ENCODE assay signal across 31 cellular contexts in genomic region chr18:79872852-79873444, GRCh38.
A peak's percentile ranks its signal among the peaks of the same experiment; 100 is the strongest.
DNase-seq lines count a peak whose midpoint lies in the region; ATAC-seq and TF ChIP-seq lines count a peak whose summit lies in the region.
"Had no signal": no experiment of that assay in that cellular context is flagged by ENCODE, and none has a peak within 500 bp of the region (broad histone marks: within the 10 kb centered on the region; RNA-seq: fewer than 3 reads in every experiment).

No MANE protein-coding gene starts in this region.

- H3K36me3 Mint-ChIP-seq in chondrocyte (ENCODE audit: low read depth): no peaks in the 10 kb centered on the region
- H3K36me3 Mint-ChIP-seq in neural progenitor cell: no peaks in the 10 kb centered on the region
- no peaks in the 10 kb centered on the region for H3K36me3 Mint-ChIP-seq in stimulated activated memory B cell treated with anti-CD40 and anti-IgM and Interleukin-4, amounts not matched to agents 10 μg/mL and 1 μg/mL and 100 μg/mL, for 72 hours
- H3K36me3 Mint-ChIP-seq: immature natural killer cell had no signal

- H2AFZ ChIP-seq in neural progenitor cell (replicated peaks): peak overlapping the region; percentile 20
- H2AFZ ChIP-seq: hepatocyte had no signal

- no peak overlapping the region for H3K27ac ChIP-seq in neural progenitor cell
- H3K27ac ChIP-seq: 22Rv1, hepatocyte had no signal

- H3K9ac ChIP-seq in neural progenitor cell: no peak overlapping the region

- H3K4me3 Mint-ChIP-seq in chondrocyte (ENCODE audit: unreplicated experiment): no peak overlapping the region
- no peak overlapping the region for H3K4me3 Mint-ChIP-seq in neural progenitor cell
- H3K4me3 Mint-ChIP-seq in stimulated activated memory B cell treated with anti-CD40 and anti-IgM and Interleukin-4, amounts not matched to agents 10 μg/mL and 1 μg/mL and 100 μg/mL, for 72 hours: no peak overlapping the region
- H3K4me3 Mint-ChIP-seq: activated CD8-positive, alpha-beta T cell treated with anti-CD3 and anti-CD28 coated beads, Interleukin-2, amount 10 ng/mL, durations not matched to agents 7 days and 5 days; activated T-cell treated with anti-CD3 and anti-CD28 coated beads, Interleukin-2, amount 50 U/mL, for 24 hours; central memory CD8-positive, alpha-beta T cell; immature natural killer cell; neural crest cell; T-helper 2 cell treated with Interferon-gamma antibody and Interleukin-4, amounts not matched to agents 5 μg/mL and 100 μg/mL, for 36 hours had no signal

- H3K79me2 ChIP-seq in neural progenitor cell (ENCODE audit: low read depth): no peaks in the 10 kb centered on the region
- H3K79me2 ChIP-seq: hepatocyte had no signal

- TF ChIP-seq CTCF in chondrocyte (IDR thresholded peaks at IDR 0.05) (no peak), neural progenitor cell (IDR thresholded peaks at IDR 0.05) (no peak)

- H3K9me3 Mint-ChIP-seq in chondrocyte (ENCODE audit: low read depth) (no peaks in the 10 kb centered on the region), neural progenitor cell (no peaks in the 10 kb centered on the region)
- H3K9me3 Mint-ChIP-seq in stimulated activated memory B cell treated with anti-CD40 and anti-IgM and Interleukin-4, amounts not matched to agents 10 μg/mL and 1 μg/mL and 100 μg/mL, for 72 hours: no peaks in the 10 kb centered on the region
- H3K9me3 Mint-ChIP-seq: activated T-cell treated with anti-CD3 and anti-CD28 coated beads, Interleukin-2, amount 50 U/mL, for 24 hours; central memory CD8-positive, alpha-beta T cell; immature natural killer cell; neural crest cell; T-helper 2 cell treated with Interferon-gamma antibody and Interleukin-4, amounts not matched to agents 5 μg/mL and 100 μg/mL, for 36 hours had no signal

- peaks cover 20% of the 10 kb centered on the region for H3K27me3 Mint-ChIP-seq in chondrocyte (ENCODE audit: low read depth)
- peaks cover 14% of the 10 kb centered on the region for H3K27me3 Mint-ChIP-seq in neural progenitor cell (ENCODE audit: insufficient read depth, low read depth)
- peaks cover 18% of the 10 kb centered on the region for H3K27me3 Mint-ChIP-seq in stimulated activated memory B cell treated with anti-CD40 and anti-IgM and Interleukin-4, amounts not matched to agents 10 μg/mL and 1 μg/mL and 100 μg/mL, for 72 hours
- H3K27me3 Mint-ChIP-seq: central memory CD8-positive, alpha-beta T cell had no signal

- peaks cover 14% of the 10 kb centered on the region for H3K4me1 ChIP-seq in neural progenitor cell

- no peaks in the 10 kb centered on the region for H3K27me3 ChIP-seq in neural progenitor cell
- H3K27me3 ChIP-seq: hepatocyte had no signal

- H3K4me1 Mint-ChIP-seq in chondrocyte (ENCODE audit: low read depth): no peaks in the 10 kb centered on the region
- peaks cover 12% of the 10 kb centered on the region for H3K4me1 Mint-ChIP-seq in neural progenitor cell
- H3K4me1 Mint-ChIP-seq in stimulated activated memory B cell treated with anti-CD40 and anti-IgM and Interleukin-4, amounts not matched to agents 10 μg/mL and 1 μg/mL and 100 μg/mL, for 72 hours: no peaks in the 10 kb centered on the region
- H3K4me1 Mint-ChIP-seq: central memory CD8-positive, alpha-beta T cell; immature natural killer cell; neural crest cell had no signal

- peaks cover 3% of the 10 kb centered on the region for H3F3A ChIP-seq in neural progenitor cell (ENCODE audit: low read depth)

- ATAC-seq in stimulated activated memory B cell treated with anti-CD40 and anti-IgM and Interleukin-4, amounts not matched to agents 10 μg/mL and 1 μg/mL and 100 μg/mL, for 72 hours: no peak
- no peak for ATAC-seq in GM21423 (IDR thresholded peaks at IDR 0.05; ENCODE audit: unreplicated experiment)
- ATAC-seq: activated CD8-positive, alpha-beta T cell treated with anti-CD3 and anti-CD28 coated beads, Interleukin-2, amount 10 ng/mL, durations not matched to agents 7 days and 5 days; HCT116; left colon; PC-3 had no signal

- DNase-seq in SIG-M5 treated with dmso at 0.1 percent for 504 hours (lab: John Stamatoyannopoulos, UW; ENCODE audit: unreplicated experiment): peak; percentile 3
- no peak for DNase-seq in SIG-M5 (lab: John Stamatoyannopoulos, UW)
- peak; percentile 8 for DNase-seq in AG20443 (ENCODE audit: low spot score)
- peak; percentile 58 for DNase-seq in chondrocyte (ENCODE audit: low spot score)
- no peak for DNase-seq in neural progenitor cell (ENCODE audit: low spot score)
- DNase-seq in H4 (ENCODE audit: low spot score): no peak
- DNase-seq: activated CD4-positive, alpha-beta T cell treated with anti-CD3 and anti-CD28 coated beads for 1 hour; activated CD8-positive, alpha-beta T cell treated with anti-CD3 and anti-CD28 coated beads, Interleukin-2, amount 10 ng/mL, durations not matched to agents 7 days and 5 days; activated gamma-delta T cell treated with Interleukin-2 at 50 U/mL for 16 hours; DMS79; immature natural killer cell; left colon; mesenchymal stem cell; NCI-H1436; NCI-H2081 treated with DMSO at 0.1 percent for 48 hours; NCI-H226; NCI-H526 treated with DMSO at 0.1 percent for 48 hours; NK-92 treated with Interleukin-12 subunit alpha and Interleukin-12 subunit beta, amount 100 ng/mL, for 24 hours; PC-3; SHP77; stimulated activated CD4-positive, alpha-beta T cell treated with anti-CD3 and anti-CD28 coated beads, Interleukin-4, amount 100 ng/mL, for 24 hours; trophoblast cell had no signal

- H3K27ac Mint-ChIP-seq in chondrocyte (ENCODE audit: unreplicated experiment) (no peak overlapping the region), neural progenitor cell (no peak overlapping the region)
- H3K27ac Mint-ChIP-seq in stimulated activated memory B cell treated with anti-CD40 and anti-IgM and Interleukin-4, amounts not matched to agents 10 μg/mL and 1 μg/mL and 100 μg/mL, for 72 hours: no peak overlapping the region
- H3K27ac Mint-ChIP-seq: activated CD8-positive, alpha-beta T cell treated with anti-CD3 and anti-CD28 coated beads, Interleukin-2, amount 10 ng/mL, durations not matched to agents 7 days and 5 days; activated T-cell treated with anti-CD3 and anti-CD28 coated beads, Interleukin-2, amount 50 U/mL, for 24 hours; immature natural killer cell; T-helper 2 cell treated with Interferon-gamma antibody and Interleukin-4, amounts not matched to agents 5 μg/mL and 100 μg/mL, for 36 hours had no signal

- no peaks in the 10 kb centered on the region for H4K20me1 ChIP-seq in neural progenitor cell (ENCODE audit: low read depth)

- no peaks in the 10 kb centered on the region for H3K36me3 ChIP-seq in neural progenitor cell

- no peaks in the 10 kb centered on the region for H3K9me3 ChIP-seq in neural progenitor cell (ENCODE audit: low read depth)

- H3K4me2 ChIP-seq in neural progenitor cell: no peak overlapping the region
- H3K4me2 ChIP-seq: hepatocyte had no signal

- no peak overlapping the region for H3K4me3 ChIP-seq in neural progenitor cell
- H3K4me3 ChIP-seq: hepatocyte had no signal

Comparison
In these comparisons a context has a peak if more than half of its experiments do, and no peak if none do; other contexts are left out.
1. DNase-seq: peak in SIG-M5 treated with dmso at 0.1 percent for 504 hours (single experiment), AG20443 (single experiment) and chondrocyte (single experiment); none in SIG-M5 (single experiment), neural progenitor cell (single experiment) and H4 (single experiment).